In genomic region chr2:189865836-189866235, GRCh38 we compare ENCODE assay signal across 25 cellular contexts.
"Had no signal": no experiment of that assay in that cellular context is flagged by ENCODE, and none has a peak within 500 bp of the region (broad histone marks: within the 10 kb centered on the region; RNA-seq: fewer than 3 reads in every experiment).

No MANE protein-coding gene starts in this region.

- H3K27ac ChIP-seq: body of pancreas, epithelial cell of prostate, heart right ventricle, left ventricle myocardium inferior, neural progenitor cell, prostate gland, right atrium auricular region, skin epidermis, tibial nerve, uterus had no signal

- H2AFZ ChIP-seq: neural progenitor cell had no signal

- H3K4me1 Mint-ChIP-seq: activated B cell treated with CpG ODN at 0.5 μM for 24 hours; activated CD4-positive, alpha-beta memory T cell treated with anti-CD3 and anti-CD28 coated beads, Interleukin-2, amount 10 ng/mL, durations not matched to agents 7 days and 5 days; activated CD8-positive, alpha-beta memory T cell treated with anti-CD3 and anti-CD28 coated beads, Interleukin-2, amount 10 ng/mL, durations not matched to agents 7 days and 5 days; activated naive CD8-positive, alpha-beta T cell treated with anti-CD3 and anti-CD28 coated beads for 36 hours; activated T-helper 17 cell treated with anti-CD3 and anti-CD28 coated beads, Interleukin-2, amount 50 U/mL, for 72 hours; immature natural killer cell; naive thymus-derived CD4-positive, alpha-beta T cell; neural progenitor cell had no signal

- H3K9me3 Mint-ChIP-seq: activated CD4-positive, alpha-beta memory T cell treated with anti-CD3 and anti-CD28 coated beads, Interleukin-2, amount 10 ng/mL, durations not matched to agents 7 days and 5 days; activated naive CD8-positive, alpha-beta T cell treated with anti-CD3 and anti-CD28 coated beads for 36 hours; activated T-helper 17 cell treated with anti-CD3 and anti-CD28 coated beads, Interleukin-2, amount 50 U/mL, for 72 hours; immature natural killer cell; neural progenitor cell had no signal

- DNase-seq: activated B cell treated with CpG ODN at 0.5 μM for 24 hours; activated CD4-positive, alpha-beta memory T cell treated with anti-CD3 and anti-CD28 coated beads, Interleukin-2, amount 10 ng/mL, durations not matched to agents 7 days and 5 days; activated CD4-positive, alpha-beta T cell treated with anti-CD3 and anti-CD28 coated beads for 4 hours; activated CD8-positive, alpha-beta memory T cell treated with anti-CD3 and anti-CD28 coated beads, Interleukin-2, amount 10 ng/mL, durations not matched to agents 7 days and 5 days; activated naive CD4-positive, alpha-beta T cell; activated naive CD8-positive, alpha-beta T cell treated with anti-CD3 and anti-CD28 coated beads for 36 hours; activated T-cell treated with anti-CD3 and anti-CD28 coated beads, Interleukin-2, amount 50 U/mL, for 1 hour; body of pancreas; caudate nucleus; heart right ventricle; immature natural killer cell; kidney glomerular epithelial cell; left ventricle myocardium inferior; mammary epithelial cell; naive thymus-derived CD4-positive, alpha-beta T cell; stimulated activated naive CD8-positive, alpha-beta T cell treated with anti-CD3 and anti-CD28 coated beads, Interleukin-15, Interleukin-2, amounts not matched to agents 100 U/mL and 50 U/mL, for 24 hours; substantia nigra; uterus had no signal

- H3K36me3 ChIP-seq: prostate gland, uterus had no signal

- H3K27me3 ChIP-seq: body of pancreas, heart right ventricle, neural progenitor cell, right atrium auricular region, tibial nerve, uterus had no signal

- H3K4me3 Mint-ChIP-seq: activated B cell treated with CpG ODN at 0.5 μM for 24 hours; activated CD4-positive, alpha-beta memory T cell treated with anti-CD3 and anti-CD28 coated beads, Interleukin-2, amount 10 ng/mL, durations not matched to agents 7 days and 5 days; activated CD8-positive, alpha-beta memory T cell treated with anti-CD3 and anti-CD28 coated beads, Interleukin-2, amount 10 ng/mL, durations not matched to agents 7 days and 5 days; activated naive CD8-positive, alpha-beta T cell treated with anti-CD3 and anti-CD28 coated beads for 36 hours; activated T-helper 17 cell treated with anti-CD3 and anti-CD28 coated beads, Interleukin-2, amount 50 U/mL, for 72 hours; immature natural killer cell; naive thymus-derived CD4-positive, alpha-beta T cell; neural progenitor cell had no signal

- H3K9me3 ChIP-seq: body of pancreas, prostate gland, right atrium auricular region, uterus had no signal

- H3K4me1 ChIP-seq: left ventricle myocardium inferior, neural progenitor cell, prostate gland, right atrium auricular region, tibial nerve, uterus had no signal

- ATAC-seq: activated CD8-positive, alpha-beta memory T cell treated with anti-CD3 and anti-CD28 coated beads, Interleukin-2, amount 10 ng/mL, durations not matched to agents 7 days and 5 days; activated T-helper 17 cell treated with anti-CD3 and anti-CD28 coated beads, Interleukin-2, amount 50 U/mL, for 72 hours; body of pancreas; heart right ventricle; naive thymus-derived CD4-positive, alpha-beta T cell; stimulated activated naive CD8-positive, alpha-beta T cell treated with anti-CD3 and anti-CD28 coated beads, Interleukin-15, Interleukin-2, amounts not matched to agents 100 U/mL and 50 U/mL, for 24 hours had no signal

- H3K27me3 Mint-ChIP-seq: activated B cell treated with CpG ODN at 0.5 μM for 24 hours; activated CD4-positive, alpha-beta memory T cell treated with anti-CD3 and anti-CD28 coated beads, Interleukin-2, amount 10 ng/mL, durations not matched to agents 7 days and 5 days; activated CD8-positive, alpha-beta memory T cell treated with anti-CD3 and anti-CD28 coated beads, Interleukin-2, amount 10 ng/mL, durations not matched to agents 7 days and 5 days; activated naive CD8-positive, alpha-beta T cell treated with anti-CD3 and anti-CD28 coated beads for 36 hours; activated T-helper 17 cell treated with anti-CD3 and anti-CD28 coated beads, Interleukin-2, amount 50 U/mL, for 72 hours; naive thymus-derived CD4-positive, alpha-beta T cell had no signal

- H3K27ac Mint-ChIP-seq: activated B cell treated with CpG ODN at 0.5 μM for 24 hours; activated CD4-positive, alpha-beta memory T cell treated with anti-CD3 and anti-CD28 coated beads, Interleukin-2, amount 10 ng/mL, durations not matched to agents 7 days and 5 days; activated CD8-positive, alpha-beta memory T cell treated with anti-CD3 and anti-CD28 coated beads, Interleukin-2, amount 10 ng/mL, durations not matched to agents 7 days and 5 days; activated naive CD8-positive, alpha-beta T cell treated with anti-CD3 and anti-CD28 coated beads for 36 hours; activated T-helper 17 cell treated with anti-CD3 and anti-CD28 coated beads, Interleukin-2, amount 50 U/mL, for 72 hours; immature natural killer cell; naive thymus-derived CD4-positive, alpha-beta T cell; neural progenitor cell had no signal

- H3K9ac ChIP-seq: neural progenitor cell had no signal

- H3K4me2 ChIP-seq: neural progenitor cell had no signal

- H3K4me3 ChIP-seq: body of pancreas, heart right ventricle, left ventricle myocardium inferior, neural progenitor cell, prostate gland, right atrium auricular region, skin epidermis, tibial nerve, uterus had no signal
